ENCODE assay signal across 14 cellular contexts in genomic region chr13:95100525-95101121, GRCh38.
DNase-seq lines count a peak whose midpoint lies in the region; ATAC-seq, FAIRE-seq and TF ChIP-seq lines count a peak whose summit lies in the region.
"Had no signal": no experiment of that assay in that cellular context is flagged by ENCODE, and none has a peak within 500 bp of the region (broad histone marks: within the 10 kb centered on the region; RNA-seq: fewer than 3 reads in every experiment).

No MANE protein-coding gene starts in this region.

- H3K4me1 ChIP-seq in adipocyte (ENCODE audit: control insufficient read depth, insufficient read depth, low read length) (no peaks in the 10 kb centered on the region), keratinocyte (ENCODE audit: control insufficient read depth, extremely low read depth, insufficient read depth, low read length) (no peaks in the 10 kb centered on the region)
- H3K4me1 ChIP-seq: body of pancreas had no signal

- dilution Hi-C loops in keratinocyte (cut with MboI; ENCODE audit: extremely low pct_ligation_motif_present, low sequenced_read_pairs) = no loop called here

- H3K9me1 ChIP-seq in keratinocyte (ENCODE audit: control insufficient read depth, extremely low read depth, insufficient read depth, low read length) = no peaks in the 10 kb centered on the region

- H3K4me3 ChIP-seq in adipocyte (ENCODE audit: low read length) (no peak overlapping the region), keratinocyte (ENCODE audit: control insufficient read depth in 2 of 3, extremely low read depth in 1 of 3, insufficient read depth in 2 of 3, low read depth in 1 of 3, low read length in 3 of 3) (no peak overlapping the region)
- H3K4me3 ChIP-seq: body of pancreas, mucosa of descending colon had no signal

- no peak overlapping the region for H3K9ac ChIP-seq in adipocyte (ENCODE audit: low read length)
- no peak overlapping the region for H3K9ac ChIP-seq in keratinocyte (ENCODE audit: control insufficient read depth, extremely low read depth, insufficient read depth, low read length)

- no peaks in the 10 kb centered on the region for H3K27me3 ChIP-seq in adipocyte (replicated peaks; ENCODE audit: control insufficient read depth, insufficient read depth, low read length)
- no peaks in the 10 kb centered on the region for H3K27me3 ChIP-seq in keratinocyte (ENCODE audit: control insufficient read depth, extremely low read depth, insufficient read depth, low read length)
- H3K27me3 ChIP-seq: body of pancreas had no signal

- H2AFZ ChIP-seq in keratinocyte (ENCODE audit: control insufficient read depth, low read length) = no peak overlapping the region

- TF ChIP-seq CTCF in keratinocyte (optimal IDR thresholded peaks at IDR 0.05 in 1 of 3, IDR thresholded peaks at IDR 0.05 in 1 of 3, conservative IDR thresholded peaks at IDR 0.05 in 1 of 3; ENCODE audit: extremely low read depth in 1 of 3, insufficient read depth in 2 of 3, low read length in 3 of 3) = no peak

- DNase-seq in COLO829 (ENCODE audit: low spot score) = peak; percentile 46
- DNase-seq in HPDE6-E6E7 (ENCODE audit: extremely low spot score) = peak; percentile 69
- DNase-seq in adipocyte (ENCODE audit: low read depth) = peak; percentile 45
- no peak for DNase-seq in keratinocyte (ENCODE audit: low read depth, low spot score)
- DNase-seq in GM19240 (ENCODE audit: insufficient read length, low spot score) = no peak
- no peak for DNase-seq in stimulated activated CD4-positive, alpha-beta T cell treated with anti-CD3 and anti-CD28 coated beads, Interleukin-4, amount 100 ng/mL, for 1 hour
- DNase-seq: body of pancreas; DMS79 treated with DMSO at 0.1 percent for 48 hours; hypothalamus; mucosa of descending colon; NCI-H2029 treated with DMSO at 0.1 percent for 48 hours; stimulated activated naive CD4-positive, alpha-beta T cell had no signal

- H3K9me3 ChIP-seq in adipocyte (ENCODE audit: control insufficient read depth, low read length) = peaks cover 6% of the 10 kb centered on the region
- no peaks in the 10 kb centered on the region for H3K9me3 ChIP-seq in keratinocyte (ENCODE audit: control insufficient read depth, low read depth, low read length)
- H3K9me3 ChIP-seq: body of pancreas had no signal

- H3K79me2 ChIP-seq in keratinocyte (ENCODE audit: control insufficient read depth, insufficient read depth, low read length) = no peaks in the 10 kb centered on the region

- ATAC-seq in HG03432 (IDR thresholded peaks at IDR 0.05; ENCODE audit: unreplicated experiment) (no peak), HG02884 (IDR thresholded peaks at IDR 0.05; ENCODE audit: unreplicated experiment) (no peak)
- ATAC-seq: body of pancreas, mucosa of descending colon had no signal

- H3K4me2 ChIP-seq in keratinocyte (ENCODE audit: control insufficient read depth, extremely low read depth, insufficient read depth, low read depth, low read length) = no peak overlapping the region

- FAIRE-seq in keratinocyte (lab: Jason Lieb, UNC) = peak; percentile 20

- no peak overlapping the region for H3K27ac ChIP-seq in keratinocyte (ENCODE audit: control insufficient read depth, insufficient read depth, low read length)
- H3K27ac ChIP-seq: body of pancreas had no signal

- no peaks in the 10 kb centered on the region for H3K36me3 ChIP-seq in adipocyte (ENCODE audit: control insufficient read depth, insufficient read depth, low read length, severe bottlenecking)
- peaks cover 0 to under 1% of the 10 kb centered on the region in 2 experiments for H3K36me3 ChIP-seq in keratinocyte (ENCODE audit: control insufficient read depth in 2 of 2, extremely low read depth in 1 of 2, insufficient read depth in 2 of 2, low read length in 2 of 2)

- no peaks in the 10 kb centered on the region for H4K20me1 ChIP-seq in keratinocyte (ENCODE audit: control insufficient read depth, extremely low read depth, insufficient read depth, low read length)

Comparison
In these comparisons a context has a peak if more than half of its experiments do, and no peak if none do; other contexts are left out.
1. DNase-seq: peak in COLO829 (single experiment), HPDE6-E6E7 (single experiment) and adipocyte (single experiment); none in keratinocyte (single experiment), GM19240 (single experiment) and stimulated activated CD4-positive, alpha-beta T cell treated with anti-CD3 and anti-CD28 coated beads, Interleukin-4, amount 100 ng/mL, for 1 hour (single experiment).